ENCODE assay signal across 19 cellular contexts in the genomic region with DNA sequence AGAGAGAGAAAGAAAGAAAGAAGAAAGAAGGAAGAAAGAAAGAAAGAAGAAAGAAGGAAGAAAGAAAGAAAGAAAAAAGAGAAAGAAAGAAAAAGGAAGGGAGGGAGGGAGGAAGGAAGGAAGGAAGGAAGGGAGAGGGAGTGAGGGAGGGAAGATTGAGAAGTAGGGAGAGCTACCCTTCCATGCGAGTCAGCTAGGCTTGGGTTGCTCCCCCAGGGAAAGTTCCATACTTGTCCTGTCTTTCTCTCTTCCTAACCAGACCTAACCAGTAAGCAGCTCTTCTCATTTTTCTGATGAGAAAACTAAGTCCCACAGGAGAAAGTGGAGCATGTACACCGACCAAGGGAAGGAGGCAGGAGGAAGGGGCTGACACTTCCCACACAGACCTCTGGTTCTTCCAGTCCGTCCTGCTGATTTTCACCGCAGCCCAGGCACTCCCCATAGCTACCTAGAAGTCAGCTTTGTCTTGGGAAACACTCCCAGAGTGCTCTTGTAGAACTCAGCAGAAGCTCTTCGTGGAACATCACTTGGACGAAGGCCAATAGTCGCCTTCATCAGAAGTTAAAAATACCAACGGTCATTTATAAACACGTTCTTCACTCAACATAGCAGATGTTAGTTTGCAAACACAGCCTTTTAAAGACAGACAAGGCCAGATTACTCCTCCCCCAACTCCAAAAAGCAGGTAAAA. TPM values are rescaled to one million over a fixed set of nuclear protein-coding genes. Genes with fewer than 3 reads are reported as not detected.
A peak's percentile ranks its signal among the peaks of the same experiment; 100 is the strongest.
DNase-seq lines count a peak whose midpoint lies in the region; ATAC-seq and TF ChIP-seq lines count a peak whose summit lies in the region.
"Had no signal": no experiment of that assay in that cellular context is flagged by ENCODE, and none has a peak within 500 bp of the region (broad histone marks: within the 10 kb centered on the region; RNA-seq: fewer than 3 reads in every experiment).

No MANE protein-coding gene starts in this region.

- H3K9me3 ChIP-seq in gastroesophageal sphincter (no peaks in the 10 kb centered on the region), uterus (no peaks in the 10 kb centered on the region)
- H3K9me3 ChIP-seq: Caco-2, colonic mucosa, neutrophil, thyroid gland had no signal

- no peaks in the 10 kb centered on the region; the same call in 1 of the 2 replicates for H3K36me3 Mint-ChIP-seq in WTC11
- H3K36me3 Mint-ChIP-seq: activated naive CD4-positive, alpha-beta T cell treated with anti-CD3 and anti-CD28 coated beads, Interleukin-2, amount 10 ng/mL, durations not matched to agents 7 days and 5 days; stimulated activated naive B cell treated with anti-CD40 and anti-IgM and Interleukin-4, amounts not matched to agents 10 μg/mL and 1 μg/mL and 100 μg/mL, for 72 hours had no signal

- CTCF ChIA-PET in WTC11 (lab: Charles Lee), result no interaction called here

- DNase-seq in WTC11 (ENCODE audit: low spot score), result no peak
- peak; percentile 65 for DNase-seq in myocyte (ENCODE audit: low read depth)
- DNase-seq in uterus, result peak; percentile 16 to 36
- DNase-seq in activated T-cell treated with anti-CD3 and anti-CD28 coated beads, Interleukin-2, amount 50 U/mL, for 48 hours, result no peak
- no peak for DNase-seq in NCI-H2171 treated with DMSO at 0.1 percent for 48 hours (lab: John Stamatoyannopoulos, UW)
- DNase-seq: activated B cell treated with CpG ODN at 0.5 μM for 24 hours; activated CD4-positive, alpha-beta memory T cell treated with anti-CD3 and anti-CD28 coated beads, Interleukin-2, amount 10 ng/mL, durations not matched to agents 7 days and 5 days; activated naive CD4-positive, alpha-beta T cell treated with anti-CD3 and anti-CD28 coated beads, Interleukin-2, amount 10 ng/mL, durations not matched to agents 7 days and 5 days; Caco-2; colonic mucosa; foreskin keratinocyte; midbrain; NCI-H1436; stimulated activated naive B cell treated with anti-CD40 and anti-IgM and Interleukin-4, amounts not matched to agents 10 μg/mL and 1 μg/mL and 100 μg/mL, for 72 hours; thyroid gland had no signal

- peak overlapping the region in 3 of 4 donors; percentile 39 to 69 (median 67) for H3K27ac ChIP-seq in gastroesophageal sphincter
- peak overlapping the region in 1 of 2 donors; percentile 14 for H3K27ac ChIP-seq in uterus
- H3K27ac ChIP-seq: colonic mucosa, foreskin keratinocyte, neutrophil, SK-N-MC, thyroid gland had no signal

- H3K27me3 Mint-ChIP-seq in WTC11 (ENCODE audit: low read depth), result no peaks in the 10 kb centered on the region

- H3K27ac Mint-ChIP-seq in WTC11, result no peak overlapping the region
- H3K27ac Mint-ChIP-seq: activated B cell treated with CpG ODN at 0.5 μM for 24 hours; activated CD4-positive, alpha-beta memory T cell treated with anti-CD3 and anti-CD28 coated beads, Interleukin-2, amount 10 ng/mL, durations not matched to agents 7 days and 5 days; activated naive CD4-positive, alpha-beta T cell treated with anti-CD3 and anti-CD28 coated beads, Interleukin-2, amount 10 ng/mL, durations not matched to agents 7 days and 5 days; stimulated activated naive B cell treated with anti-CD40 and anti-IgM and Interleukin-4, amounts not matched to agents 10 μg/mL and 1 μg/mL and 100 μg/mL, for 72 hours had no signal

- H3K4me3 ChIP-seq in gastroesophageal sphincter, result no peak overlapping the region
- H3K4me3 ChIP-seq in uterus, result no peak overlapping the region
- H3K4me3 ChIP-seq: colonic mucosa, SK-N-MC, thyroid gland had no signal

- WGBS in gastroesophageal sphincter (ENCODE audit: low coverage in 1 of 2), 2 donors, result 20 to 29% methylated on average over 7 to 9 of the region's 9 CpGs

- TF ChIP-seq POLR2A in gastroesophageal sphincter (IDR thresholded peaks at IDR 0.05), result no peak
- TF ChIP-seq POLR2A in uterus (IDR thresholded peaks at IDR 0.05), result no peak

- TF ChIP-seq EP300 in gastroesophageal sphincter (IDR thresholded peaks at IDR 0.05), result no peak

- ATAC-seq in WTC11, result no peak
- no peak for ATAC-seq in gastroesophageal sphincter
- no peak for ATAC-seq in HG02642 (IDR thresholded peaks at IDR 0.05; ENCODE audit: poor library complexity, unreplicated experiment)
- ATAC-seq: foreskin keratinocyte had no signal

- H3K36me3 ChIP-seq in gastroesophageal sphincter (no peaks in the 10 kb centered on the region), uterus (no peaks in the 10 kb centered on the region)
- H3K36me3 ChIP-seq: colonic mucosa, neutrophil, thyroid gland had no signal

- TF ChIP-seq CTCF in WTC11 (IDR thresholded peaks at IDR 0.05) (no peak), gastroesophageal sphincter (IDR thresholded peaks at IDR 0.05) (no peak), uterus (IDR thresholded peaks at IDR 0.05) (no peak)

- no peak overlapping the region for H3K4me3 Mint-ChIP-seq in WTC11
- H3K4me3 Mint-ChIP-seq: activated B cell treated with CpG ODN at 0.5 μM for 24 hours; activated CD4-positive, alpha-beta memory T cell treated with anti-CD3 and anti-CD28 coated beads, Interleukin-2, amount 10 ng/mL, durations not matched to agents 7 days and 5 days; activated naive CD4-positive, alpha-beta T cell treated with anti-CD3 and anti-CD28 coated beads, Interleukin-2, amount 10 ng/mL, durations not matched to agents 7 days and 5 days; stimulated activated naive B cell treated with anti-CD40 and anti-IgM and Interleukin-4, amounts not matched to agents 10 μg/mL and 1 μg/mL and 100 μg/mL, for 72 hours had no signal

- H3K4me1 Mint-ChIP-seq in WTC11, result peaks cover 4% of the 10 kb centered on the region; the same call in 1 of the 2 replicates
- H3K4me1 Mint-ChIP-seq: activated B cell treated with CpG ODN at 0.5 μM for 24 hours; activated CD4-positive, alpha-beta memory T cell treated with anti-CD3 and anti-CD28 coated beads, Interleukin-2, amount 10 ng/mL, durations not matched to agents 7 days and 5 days; activated naive CD4-positive, alpha-beta T cell treated with anti-CD3 and anti-CD28 coated beads, Interleukin-2, amount 10 ng/mL, durations not matched to agents 7 days and 5 days had no signal

- H3K4me1 ChIP-seq in gastroesophageal sphincter (peaks cover 0 to 32% (median 0%) of the 10 kb centered on the region in 3 donors), uterus (no peaks in the 10 kb centered on the region)
- H3K4me1 ChIP-seq: Caco-2, colonic mucosa, foreskin keratinocyte had no signal

- POLR2A ChIA-PET in WTC11 (lab: Charles Lee), result no interaction called here

- H3K9me3 Mint-ChIP-seq in WTC11, result peaks cover 14% of the 10 kb centered on the region
- H3K9me3 Mint-ChIP-seq: activated B cell treated with CpG ODN at 0.5 μM for 24 hours; activated CD4-positive, alpha-beta memory T cell treated with anti-CD3 and anti-CD28 coated beads, Interleukin-2, amount 10 ng/mL, durations not matched to agents 7 days and 5 days; activated naive CD4-positive, alpha-beta T cell treated with anti-CD3 and anti-CD28 coated beads, Interleukin-2, amount 10 ng/mL, durations not matched to agents 7 days and 5 days; stimulated activated naive B cell treated with anti-CD40 and anti-IgM and Interleukin-4, amounts not matched to agents 10 μg/mL and 1 μg/mL and 100 μg/mL, for 72 hours had no signal

- intact Hi-C loops in uterus (cut with DNase I; ENCODE audit: low total_unique reads), result no loop called here

- H3K27me3 ChIP-seq in gastroesophageal sphincter, result no peaks in the 10 kb centered on the region
- no peaks in the 10 kb centered on the region for H3K27me3 ChIP-seq in uterus
- H3K27me3 ChIP-seq: colonic mucosa, foreskin keratinocyte, neutrophil, thyroid gland had no signal

TF ChIP-seq in WTC11, 78 proteins besides CTCF, POLR2A, EP300 and RAD21 (continues in another document):
- TF ChIP-seq, protein P1, sequence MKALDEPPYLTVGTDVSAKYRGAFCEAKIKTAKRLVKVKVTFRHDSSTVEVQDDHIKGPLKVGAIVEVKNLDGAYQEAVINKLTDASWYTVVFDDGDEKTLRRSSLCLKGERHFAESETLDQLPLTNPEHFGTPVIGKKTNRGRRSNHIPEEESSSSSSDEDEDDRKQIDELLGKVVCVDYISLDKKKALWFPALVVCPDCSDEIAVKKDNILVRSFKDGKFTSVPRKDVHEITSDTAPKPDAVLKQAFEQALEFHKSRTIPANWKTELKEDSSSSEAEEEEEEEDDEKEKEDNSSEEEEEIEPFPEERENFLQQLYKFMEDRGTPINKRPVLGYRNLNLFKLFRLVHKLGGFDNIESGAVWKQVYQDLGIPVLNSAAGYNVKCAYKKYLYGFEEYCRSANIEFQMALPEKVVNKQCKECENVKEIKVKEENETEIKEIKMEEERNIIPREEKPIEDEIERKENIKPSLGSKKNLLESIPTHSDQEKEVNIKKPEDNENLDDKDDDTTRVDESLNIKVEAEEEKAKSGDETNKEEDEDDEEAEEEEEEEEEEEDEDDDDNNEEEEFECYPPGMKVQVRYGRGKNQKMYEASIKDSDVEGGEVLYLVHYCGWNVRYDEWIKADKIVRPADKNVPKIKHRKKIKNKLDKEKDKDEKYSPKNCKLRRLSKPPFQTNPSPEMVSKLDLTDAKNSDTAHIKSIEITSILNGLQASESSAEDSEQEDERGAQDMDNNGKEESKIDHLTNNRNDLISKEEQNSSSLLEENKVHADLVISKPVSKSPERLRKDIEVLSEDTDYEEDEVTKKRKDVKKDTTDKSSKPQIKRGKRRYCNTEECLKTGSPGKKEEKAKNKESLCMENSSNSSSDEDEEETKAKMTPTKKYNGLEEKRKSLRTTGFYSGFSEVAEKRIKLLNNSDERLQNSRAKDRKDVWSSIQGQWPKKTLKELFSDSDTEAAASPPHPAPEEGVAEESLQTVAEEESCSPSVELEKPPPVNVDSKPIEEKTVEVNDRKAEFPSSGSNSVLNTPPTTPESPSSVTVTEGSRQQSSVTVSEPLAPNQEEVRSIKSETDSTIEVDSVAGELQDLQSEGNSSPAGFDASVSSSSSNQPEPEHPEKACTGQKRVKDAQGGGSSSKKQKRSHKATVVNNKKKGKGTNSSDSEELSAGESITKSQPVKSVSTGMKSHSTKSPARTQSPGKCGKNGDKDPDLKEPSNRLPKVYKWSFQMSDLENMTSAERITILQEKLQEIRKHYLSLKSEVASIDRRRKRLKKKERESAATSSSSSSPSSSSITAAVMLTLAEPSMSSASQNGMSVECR (CRISPR knock-in tag; IDR thresholded peaks at IDR 0.05; ENCODE audit: borderline replicate concordance), result no peak

RNA-seq across cellular contexts. Expression of a gene that starts 29.0 kb away (rescaled TPM):
- total RNA-seq in WTC11 (2021) (18.7 to 22.4 TPM (median 21.1 TPM) in 3 replicates), gastroesophageal sphincter (10 to 100 TPM; 11.3 to 29.3 (median 21.3) TPM), myocyte (3.4 and 3.7 TPM in 2 replicates), uterus (10 to 100 TPM in 2 of 4 donors, 1 to 10 TPM in 1, under 1 TPM in 1; 0.59 to 12.6 (median 6.9) TPM)
- polyA plus RNA-seq in myocyte (2012), result 6.5 TPM
- total RNA-seq: activated B cell treated with CpG ODN at 0.5 μM for 24 hours; activated CD4-positive, alpha-beta memory T cell treated with anti-CD3 and anti-CD28 coated beads, Interleukin-2, amount 10 ng/mL, durations not matched to agents 7 days and 5 days; Caco-2 had no signal

Comparison
In these comparisons a context has a peak if more than half of its experiments do, and no peak if none do; other contexts are left out.
1. DNase-seq: peak in myocyte (single experiment) and uterus (2 of 2); none in WTC11 (single experiment), activated T-cell treated with anti-CD3 and anti-CD28 coated beads, Interleukin-2, amount 50 U/mL, for 48 hours (0 of 2) and NCI-H2171 treated with DMSO at 0.1 percent for 48 hours (single experiment).